8 cellular contexts compared by ENCODE assay signal in genomic region chr19:10928563-10929401, GRCh38. TPM values are rescaled to one million over a fixed set of nuclear protein-coding genes. Genes with fewer than 3 reads are reported as not detected.
A peak's percentile ranks its signal among the peaks of the same experiment; 100 is the strongest.
DNase-seq lines count a peak whose midpoint lies in the region; ATAC-seq and TF ChIP-seq lines count a peak whose summit lies in the region.

Gene TIMM29 (plus strand): TSS chr19:10928811. CDS start chr19:10928823, 12 bp downstream.
Gene YIPF2 (minus strand): TSS chr19:10928639. CDS start chr19:10928410, 229 bp downstream.

- TF ChIP-seq CTCF in GM12875 (IDR thresholded peaks at IDR 0.05; ENCODE audit: borderline replicate concordance, insufficient read depth, low read depth, low read length) (no peak), left ventricle myocardium inferior (IDR thresholded peaks at IDR 0.05; ENCODE audit: borderline replicate concordance) (no peak), progenitor cell of endocrine pancreas (IDR thresholded peaks at IDR 0.05; ENCODE audit: unreplicated experiment) (no peak)

- peak within 1 kb of the TSS; percentile 94 for H3K4me3 Mint-ChIP-seq in progenitor cell of endocrine pancreas (ENCODE audit: low read depth)

- no peaks in the 10 kb centered on the region for H3K27me3 ChIP-seq in left ventricle myocardium inferior (ENCODE audit: low read depth)

- peaks cover 39% of the 10 kb centered on the region for H3K4me1 ChIP-seq in left ventricle myocardium inferior

- peaks cover 12% of the 10 kb centered on the region for H3K4me1 Mint-ChIP-seq in progenitor cell of endocrine pancreas (ENCODE audit: low read depth)

- peak within 1 kb of the TSS; percentile 96 for H3K27ac Mint-ChIP-seq in progenitor cell of endocrine pancreas

- intact Hi-C loops in T-helper 1 cell treated with Interleukin-12 subunit alpha and Interleukin-12 subunit beta and Interleukin-4 antibody, amounts not matched to agents 30 ng/mL and 1 ng/mL, for 36 hours (cut with micrococcal nuclease): loop anchor here (1.0 to 5.0 kb wide), 6 partner anchors 32 to 274 kb away; partner anchors contain the start of genes CARM1, DNM2, ILF3 and TMED1
- intact Hi-C loops in left ventricle myocardium inferior (cut with micrococcal nuclease): no loop called here

- H3K4me3 ChIP-seq in GM12875 (ENCODE audit: low read depth, low read length): peak within 1 kb of the TSS; percentile 69
- peak within 1 kb of the TSS; percentile 100 for H3K4me3 ChIP-seq in left ventricle myocardium inferior

- H3K27ac ChIP-seq in left ventricle myocardium inferior (replicated peaks): peak within 1 kb of the TSS; percentile 92

- no peaks in the 10 kb centered on the region for H3K9me3 Mint-ChIP-seq in progenitor cell of endocrine pancreas (ENCODE audit: low read depth)

- H3K27me3 Mint-ChIP-seq in progenitor cell of endocrine pancreas: no peaks in the 10 kb centered on the region

- ATAC-seq in HG02852 (IDR thresholded peaks at IDR 0.05; ENCODE audit: unreplicated experiment): peak; percentile 73

- DNase-seq in NCI-H146 treated with DMSO at 0.1 percent for 48 hours (lab: John Stamatoyannopoulos, UW; ENCODE audit: unreplicated experiment): peak; percentile 98
- peak; percentile 96 for DNase-seq in amniotic stem cell (lab: John Stamatoyannopoulos, UW)
- peak; percentile 95 for DNase-seq in left ventricle myocardium inferior
- peak; percentile 95 for DNase-seq in progenitor cell of endocrine pancreas (ENCODE audit: low spot score, unreplicated experiment)
- peak; percentile 99 for DNase-seq in ureter (ENCODE audit: low spot score)

- H3K36me3 ChIP-seq in left ventricle myocardium inferior: peaks cover 33% of the 10 kb centered on the region

- H3K36me3 Mint-ChIP-seq in progenitor cell of endocrine pancreas (ENCODE audit: insufficient read depth): peaks cover 7% of the 10 kb centered on the region

- H3K9me3 ChIP-seq in left ventricle myocardium inferior (replicated peaks): no peaks in the 10 kb centered on the region

RNA-seq across cellular contexts. Expression of gene TIMM29, which starts in this region (rescaled TPM):
- total RNA-seq in T-helper 1 cell treated with Interleukin-12 subunit alpha and Interleukin-12 subunit beta and Interleukin-4 antibody, amounts not matched to agents 30 ng/mL and 1 ng/mL, for 36 hours: 19.9 and 23.0 TPM in 2 replicates
- 12.4 TPM for total RNA-seq in left ventricle myocardium inferior
- total RNA-seq in progenitor cell of endocrine pancreas: 25.6 and 29.4 TPM in 2 replicates
- total RNA-seq in ureter: 17.2 TPM

RNA-seq across cellular contexts. Expression of gene YIPF2, which starts in this region (rescaled TPM):
- total RNA-seq in T-helper 1 cell treated with Interleukin-12 subunit alpha and Interleukin-12 subunit beta and Interleukin-4 antibody, amounts not matched to agents 30 ng/mL and 1 ng/mL, for 36 hours: 27.0 and 32.0 TPM in 2 replicates
- total RNA-seq in left ventricle myocardium inferior (13.1 TPM), progenitor cell of endocrine pancreas (49.1 and 53.3 TPM in 2 replicates), ureter (60.9 TPM)

Comparison
In these comparisons a context has a peak if more than half of its experiments do, and no peak if none do; other contexts are left out.
1. Peak in every context shown above with its lines: DNase-seq, ATAC-seq, H3K4me3 ChIP-seq and H3K27ac ChIP-seq.